10 cellular contexts compared by ENCODE assay signal in the genomic region with DNA sequence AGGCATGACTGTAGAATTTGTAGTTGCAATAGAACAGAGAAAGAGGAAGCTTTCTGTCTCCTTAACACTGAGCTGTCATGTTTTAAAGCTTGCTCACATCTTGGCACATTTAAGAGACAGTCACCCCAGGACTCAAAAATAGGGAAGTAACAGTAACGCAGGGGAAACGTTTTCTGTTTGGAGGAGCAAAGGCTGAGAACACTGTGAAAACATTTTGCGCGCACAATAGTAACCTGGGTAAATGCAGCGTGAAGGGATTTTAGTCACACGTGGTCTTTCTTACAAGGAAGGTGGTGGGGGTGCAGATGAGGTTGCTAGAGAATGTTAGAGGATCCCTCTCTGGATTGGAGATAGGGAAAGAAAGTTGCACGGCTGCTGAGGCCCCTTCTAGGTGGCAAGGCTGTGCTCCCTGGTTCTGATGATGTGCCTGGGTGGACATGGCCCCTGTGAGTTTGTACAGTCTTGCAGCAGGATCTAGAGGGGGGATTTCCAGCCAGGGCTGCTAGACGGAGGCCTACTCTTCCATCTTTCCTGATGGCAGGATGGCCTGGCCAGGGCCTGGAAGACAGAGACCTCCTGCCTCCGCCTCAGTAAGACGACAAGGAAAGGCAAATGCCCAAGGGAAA. TPM values are rescaled to one million over a fixed set of nuclear protein-coding genes. Genes with fewer than 3 reads are reported as not detected.
DNase-seq lines count a peak whose midpoint lies in the region; ATAC-seq and TF ChIP-seq lines count a peak whose summit lies in the region.
"Had no signal": no experiment of that assay in that cellular context is flagged by ENCODE, and none has a peak within 500 bp of the region (broad histone marks: within the 10 kb centered on the region; RNA-seq: fewer than 3 reads in every experiment).

No MANE protein-coding gene starts in this region.

- CTCF ChIA-PET in SK-N-SH (lab: Yijun Ruan, JAX): interaction anchor here (1.2 kb wide), 1 partner anchor 10 kb away, joined by 4 read pairs; no protein-coding TSS in a partner anchor

- TF ChIP-seq EP300 in SK-N-SH (IDR thresholded peaks at IDR 0.05; ENCODE audit: borderline replicate concordance in 1 of 2, low read depth in 1 of 2, low read length in 1 of 2): no peak
- TF ChIP-seq EP300 in stomach (IDR thresholded peaks at IDR 0.05): no peak

- H3K9me3 ChIP-seq in SK-N-SH (no peaks in the 10 kb centered on the region), Karpas-422 (ENCODE audit: low read length) (no peaks in the 10 kb centered on the region), stomach (no peaks in the 10 kb centered on the region)
- H3K9me3 ChIP-seq in effector memory CD4-positive, alpha-beta T cell (ENCODE audit: control insufficient read depth, low read length): no peaks in the 10 kb centered on the region

- H3K9ac ChIP-seq in SK-N-SH (no peak overlapping the region), Karpas-422 (ENCODE audit: low read length) (0 out of 2 replicates have a peak overlapping the region, but pooled peaks have one; percentile 1)
- H3K9ac ChIP-seq: KMS-11 had no signal

- no peak for TF ChIP-seq CTCF in SK-N-SH (IDR thresholded peaks at IDR 0.05)
- TF ChIP-seq CTCF in stomach (IDR thresholded peaks at IDR 0.05): no peak

- ATAC-seq in SK-N-SH treated with all-trans-retinoic acid at 6 μM for 48 hours (no peak), HG03135 (IDR thresholded peaks at IDR 0.05; ENCODE audit: unreplicated experiment) (no peak)

- POLR2A ChIA-PET in SK-N-SH (lab: Yijun Ruan, JAX): no interaction called here

- no peaks in the 10 kb centered on the region for H3K9me2 ChIP-seq in SK-N-SH
- H3K9me2 ChIP-seq in Karpas-422 (replicated peaks; ENCODE audit: insufficient read depth, low read length): no peaks in the 10 kb centered on the region

- no peak for TF ChIP-seq POLR2A in stomach (IDR thresholded peaks at IDR 0.05)

- no peak for TF ChIP-seq RAD21 in SK-N-SH (IDR thresholded peaks at IDR 0.05; ENCODE audit: low read length)

- no peaks in the 10 kb centered on the region for H3K27me3 ChIP-seq in SK-N-SH (ENCODE audit: insufficient read depth)
- no peaks in the 10 kb centered on the region for H3K27me3 ChIP-seq in Karpas-422 (ENCODE audit: low read length)
- H3K27me3 ChIP-seq in effector memory CD4-positive, alpha-beta T cell (replicated peaks; ENCODE audit: control insufficient read depth, insufficient read depth, low read length, poor library complexity, severe bottlenecking): no peaks in the 10 kb centered on the region
- no peaks in the 10 kb centered on the region for H3K27me3 ChIP-seq in stomach

- H3K4me3 ChIP-seq in SK-N-SH (ENCODE audit: low read depth in 2 of 2, low read length in 1 of 2): no peak overlapping the region
- no peak overlapping the region for H3K4me3 ChIP-seq in Karpas-422 (ENCODE audit: low read length)
- H3K4me3 ChIP-seq in effector memory CD4-positive, alpha-beta T cell (ENCODE audit: insufficient read depth, low read depth, low read length, poor library complexity, severe bottlenecking): no peak overlapping the region
- no peak overlapping the region for H3K4me3 ChIP-seq in stomach

- no peaks in the 10 kb centered on the region for H3K36me3 ChIP-seq in SK-N-SH (replicated peaks in 1 of 2; ENCODE audit: control insufficient read depth in 1 of 2, insufficient read depth in 2 of 2, low read length in 1 of 2)
- H3K36me3 ChIP-seq in Karpas-422 (ENCODE audit: insufficient read depth, low read length): no peaks in the 10 kb centered on the region
- peaks cover 30% of the 10 kb centered on the region for H3K36me3 ChIP-seq in effector memory CD4-positive, alpha-beta T cell (ENCODE audit: control insufficient read depth, insufficient read depth, low read length)
- H3K36me3 ChIP-seq in stomach: peaks cover 7 to 76% (median 65%) of the 10 kb centered on the region in 4 donors

- 92% methylated on average over 9 of the region's 10 CpGs for WGBS in SK-N-SH (ENCODE audit: low lambda C conversion rate)
- 77 to 84% (median 83%) methylated on average over 10 of the region's 10 CpGs for WGBS in stomach, 5 donors

- no peaks in the 10 kb centered on the region for H3K79me2 ChIP-seq in SK-N-SH (ENCODE audit: insufficient read depth)
- no peaks in the 10 kb centered on the region for H3K79me2 ChIP-seq in Karpas-422 (ENCODE audit: low read length)

- H3K4me1 ChIP-seq in SK-N-SH (ENCODE audit: control insufficient read depth in 1 of 2, insufficient read depth in 2 of 2, low read depth in 1 of 2, low read length in 1 of 2) (peaks cover 0 to 14% of the 10 kb centered on the region in 2 experiments; a peak in 1 of 4 replicates), Karpas-422 (ENCODE audit: low read length) (peaks cover 7% of the 10 kb centered on the region), stomach (peaks cover 0 to 31% (median 8%) of the 10 kb centered on the region in 4 donors)
- peaks cover 17% of the 10 kb centered on the region for H3K4me1 ChIP-seq in effector memory CD4-positive, alpha-beta T cell (ENCODE audit: control insufficient read depth, insufficient read depth, low read length, poor library complexity, severe bottlenecking)

- peaks cover 9% of the 10 kb centered on the region for H3F3A ChIP-seq in SK-N-SH (replicated peaks; ENCODE audit: insufficient read depth)

- H4K20me1 ChIP-seq in SK-N-SH (ENCODE audit: insufficient read depth): no peaks in the 10 kb centered on the region
- no peaks in the 10 kb centered on the region for H4K20me1 ChIP-seq in Karpas-422 (ENCODE audit: insufficient read depth, low read depth, low read length)

- peak overlapping the region in 1 of 2 experiments; percentile 80; a peak in 1 of 4 replicates for H3K27ac ChIP-seq in SK-N-SH (ENCODE audit: low read depth in 2 of 2, low read length in 1 of 2)
- H3K27ac ChIP-seq in Karpas-422 (ENCODE audit: low read length): no peak overlapping the region; the same call in 1 of the 2 replicates
- H3K27ac ChIP-seq in effector memory CD4-positive, alpha-beta T cell (ENCODE audit: insufficient read depth, low read length, poor library complexity, severe bottlenecking): peak overlapping the region; percentile 27
- peak overlapping the region in 4 of 5 donors; percentile 54 to 76 (median 67) for H3K27ac ChIP-seq in stomach
- H3K27ac ChIP-seq: 22Rv1, KMS-11 had no signal

- intact Hi-C loops in stomach (cut with DNase I; ENCODE audit: low total_unique reads): no loop called here

- peak overlapping the region; percentile 44; the same call in 1 of the 2 replicates for H3K4me2 ChIP-seq in SK-N-SH
- no peak overlapping the region for H3K4me2 ChIP-seq in Karpas-422 (ENCODE audit: low read depth, low read length, poor library complexity, severe bottlenecking)
- H3K4me2 ChIP-seq: KMS-11 had no signal

- H2AFZ ChIP-seq in SK-N-SH (ENCODE audit: low read depth): no peak overlapping the region
- H2AFZ ChIP-seq in Karpas-422 (ENCODE audit: low read length): no peak overlapping the region

- DNase-seq in SK-N-SH (no peak), Karpas-422 (peak; percentile 51), stomach (no peak), NCI-H2107 (lab: John Stamatoyannopoulos, UW) (no peak), NCI-H226 (no peak)
- no peak for DNase-seq in effector memory CD4-positive, alpha-beta T cell

TF ChIP-seq in SK-N-SH, 30 proteins besides CTCF, POLR2A, EP300 and RAD21:
- no peak for TF ChIP-seq NFIC (IDR thresholded peaks at IDR 0.05; ENCODE audit: borderline replicate concordance)

TF ChIP-seq in SK-N-SH treated with all-trans-retinoic acid at 6 μM for 48 hours, 23 proteins besides CTCF, POLR2A, EP300 and RAD21:
- no peak for TF ChIP-seq ZFP3 (CRISPR knock-in tag; IDR thresholded peaks at IDR 0.05)
- TF ChIP-seq CSDC2 (CRISPR knock-in tag; IDR thresholded peaks at IDR 0.05): no peak
- TF ChIP-seq ZC3H10 (CRISPR knock-in tag; IDR thresholded peaks at IDR 0.05): no peak
- no peak for TF ChIP-seq TOX (CRISPR knock-in tag; IDR thresholded peaks at IDR 0.05; ENCODE audit: borderline replicate concordance)

RNA-seq across cellular contexts. Expression of gene STARD5, which starts 12.0 kb away (rescaled TPM):
- polyA plus RNA-seq in SK-N-SH (2012; rRNA removed): 1.6 and 3.2 TPM in 2 replicates
- polyA plus RNA-seq in SK-N-SH (2012; cell fraction: cytosol; rRNA removed): 1.0 and 1.4 TPM in 2 replicates
- 5.7 and 6.5 TPM in 2 replicates for polyA plus RNA-seq in SK-N-SH (2012; cell fraction: nucleus; rRNA removed)
- total RNA-seq in Karpas-422 (2014; rRNA removed; shearing (Covaris generic); ENCODE audit: low replicate concordance): 0.22 and 0.87 TPM in 2 replicates
- total RNA-seq in stomach: 100 to 1,000 TPM in 1 of 5 donors, 1 to 10 TPM in 2, under 1 TPM in 1, not detected in 1; 0.89 to 157 (median 5.2) TPM
- 10 to 100 TPM in 1 of 3 donors, 1 to 10 TPM in 2; 3.4 to 13.4 (median 4.2) TPM for polyA plus RNA-seq in stomach
